ENCODE assay signal across 8 cellular contexts in genomic region chr10:74175510-74176379, GRCh38. TPM values are rescaled to one million over a fixed set of nuclear protein-coding genes. Genes with fewer than 3 reads are reported as not detected.
DNase-seq lines count a peak whose midpoint lies in the region; ATAC-seq and FAIRE-seq lines count a peak whose summit lies in the region.

No MANE protein-coding gene starts in this region.

- intact Hi-C loops in activated T-helper 2 cell treated with anti-CD3 and anti-CD28 coated beads, Interferon-gamma antibody, Interleukin-2, Interleukin-4, amounts not matched to agents 10 μg/mL and 5 μg/mL and 100 μg/mL, durations not matched to agents 14 hours and 24 hours and 36 hours (cut with micrococcal nuclease): loop anchor here (1.0 to 5.0 kb wide), 4 partner anchors 15 to 937 kb away; partner anchors contain the start of genes ADK, KAT6B and SAMD8

- peak overlapping the region; percentile 96 for H3K27ac Mint-ChIP-seq in T-helper 2 cell treated with Interferon-gamma antibody and Interleukin-4, amounts not matched to agents 5 μg/mL and 100 μg/mL, for 36 hours
- peak overlapping the region; percentile 97 for H3K27ac Mint-ChIP-seq in activated T-helper 2 cell treated with anti-CD3 and anti-CD28 coated beads, Interferon-gamma antibody, Interleukin-2, Interleukin-4, amounts not matched to agents 10 μg/mL and 5 μg/mL and 100 μg/mL, durations not matched to agents 14 hours and 24 hours and 36 hours
- H3K27ac Mint-ChIP-seq in immature natural killer cell: peak overlapping the region; percentile 85 to 95 (median 94)

- no peak for DNase-seq in T-helper 2 cell treated with Interferon-gamma antibody and Interleukin-4, amounts not matched to agents 5 μg/mL and 100 μg/mL, for 36 hours (ENCODE audit: low spot score)
- no peak for DNase-seq in T-helper 2 cell
- DNase-seq in activated T-helper 2 cell treated with anti-CD3 and anti-CD28 coated beads, Interferon-gamma antibody, Interleukin-2, Interleukin-4, amounts not matched to agents 10 μg/mL and 5 μg/mL and 100 μg/mL, durations not matched to agents 14 hours and 24 hours and 36 hours (ENCODE audit: low spot score): no peak
- no peak for DNase-seq in immature natural killer cell
- no peak for DNase-seq in substantia nigra (lab: John Stamatoyannopoulos, UW)
- no peak for DNase-seq in HTR-8/SVneo (ENCODE audit: insufficient read length, low spot score)
- no peak for DNase-seq in activated CD4-positive, CD25-positive, alpha-beta regulatory T cell (lab: John Stamatoyannopoulos, UW)

- ATAC-seq in HG02870 (IDR thresholded peaks at IDR 0.05; ENCODE audit: unreplicated experiment): no peak

- H3K9me3 Mint-ChIP-seq in T-helper 2 cell treated with Interferon-gamma antibody and Interleukin-4, amounts not matched to agents 5 μg/mL and 100 μg/mL, for 36 hours: no peaks in the 10 kb centered on the region
- H3K9me3 Mint-ChIP-seq in activated T-helper 2 cell treated with anti-CD3 and anti-CD28 coated beads, Interferon-gamma antibody, Interleukin-2, Interleukin-4, amounts not matched to agents 10 μg/mL and 5 μg/mL and 100 μg/mL, durations not matched to agents 14 hours and 24 hours and 36 hours: no peaks in the 10 kb centered on the region
- H3K9me3 Mint-ChIP-seq in immature natural killer cell: no peaks in the 10 kb centered on the region

- no peak for FAIRE-seq in HTR-8/SVneo (lab: Jason Lieb, UNC)

- peaks cover 30% of the 10 kb centered on the region for H3K4me1 Mint-ChIP-seq in T-helper 2 cell treated with Interferon-gamma antibody and Interleukin-4, amounts not matched to agents 5 μg/mL and 100 μg/mL, for 36 hours (ENCODE audit: low read depth)
- peaks cover 37% of the 10 kb centered on the region for H3K4me1 Mint-ChIP-seq in activated T-helper 2 cell treated with anti-CD3 and anti-CD28 coated beads, Interferon-gamma antibody, Interleukin-2, Interleukin-4, amounts not matched to agents 10 μg/mL and 5 μg/mL and 100 μg/mL, durations not matched to agents 14 hours and 24 hours and 36 hours (ENCODE audit: low read depth)
- H3K4me1 Mint-ChIP-seq in immature natural killer cell: peaks cover 15 to 27% of the 10 kb centered on the region in 2 donors

- H3K27me3 Mint-ChIP-seq in T-helper 2 cell treated with Interferon-gamma antibody and Interleukin-4, amounts not matched to agents 5 μg/mL and 100 μg/mL, for 36 hours (ENCODE audit: low read depth): no peaks in the 10 kb centered on the region
- no peaks in the 10 kb centered on the region for H3K27me3 Mint-ChIP-seq in activated T-helper 2 cell treated with anti-CD3 and anti-CD28 coated beads, Interferon-gamma antibody, Interleukin-2, Interleukin-4, amounts not matched to agents 10 μg/mL and 5 μg/mL and 100 μg/mL, durations not matched to agents 14 hours and 24 hours and 36 hours (ENCODE audit: low read depth)
- H3K27me3 Mint-ChIP-seq in immature natural killer cell (ENCODE audit: low read depth in 3 of 3): peaks cover 0 to 4% (median 1%) of the 10 kb centered on the region in 3 donors

- H3K27ac ChIP-seq in substantia nigra (ENCODE audit: low read depth, low read length, poor library complexity, severe bottlenecking): peak overlapping the region; percentile 86

- H3K4me3 Mint-ChIP-seq in T-helper 2 cell treated with Interferon-gamma antibody and Interleukin-4, amounts not matched to agents 5 μg/mL and 100 μg/mL, for 36 hours: peak overlapping the region; percentile 94
- peak overlapping the region; percentile 92 for H3K4me3 Mint-ChIP-seq in activated T-helper 2 cell treated with anti-CD3 and anti-CD28 coated beads, Interferon-gamma antibody, Interleukin-2, Interleukin-4, amounts not matched to agents 10 μg/mL and 5 μg/mL and 100 μg/mL, durations not matched to agents 14 hours and 24 hours and 36 hours (ENCODE audit: low read depth)
- peak overlapping the region; percentile 90 to 93 (median 93) for H3K4me3 Mint-ChIP-seq in immature natural killer cell

- H3K36me3 Mint-ChIP-seq in T-helper 2 cell treated with Interferon-gamma antibody and Interleukin-4, amounts not matched to agents 5 μg/mL and 100 μg/mL, for 36 hours (ENCODE audit: low read depth): no peaks in the 10 kb centered on the region
- peaks cover 13% of the 10 kb centered on the region for H3K36me3 Mint-ChIP-seq in activated T-helper 2 cell treated with anti-CD3 and anti-CD28 coated beads, Interferon-gamma antibody, Interleukin-2, Interleukin-4, amounts not matched to agents 10 μg/mL and 5 μg/mL and 100 μg/mL, durations not matched to agents 14 hours and 24 hours and 36 hours (ENCODE audit: low read depth)
- H3K36me3 Mint-ChIP-seq in immature natural killer cell: no peaks in the 10 kb centered on the region

RNA-seq across cellular contexts. Expression of gene ADK, which starts 24.7 kb away (rescaled TPM):
- 64.2 and 64.5 TPM in 2 replicates for total RNA-seq in activated T-helper 2 cell treated with anti-CD3 and anti-CD28 coated beads, Interferon-gamma antibody, Interleukin-2, Interleukin-4, amounts not matched to agents 10 μg/mL and 5 μg/mL and 100 μg/mL, durations not matched to agents 14 hours and 24 hours and 36 hours
- polyA plus RNA-seq in immature natural killer cell: 10 to 100 TPM; 26.9 to 36.7 (median 28.4) TPM

RNA-seq across cellular contexts. Expression of gene AP3M1, which starts 25.1 kb away (rescaled TPM):
- 46.0 and 46.9 TPM in 2 replicates for total RNA-seq in activated T-helper 2 cell treated with anti-CD3 and anti-CD28 coated beads, Interferon-gamma antibody, Interleukin-2, Interleukin-4, amounts not matched to agents 10 μg/mL and 5 μg/mL and 100 μg/mL, durations not matched to agents 14 hours and 24 hours and 36 hours
- polyA plus RNA-seq in immature natural killer cell: 10 to 100 TPM; 22.1 to 44.3 (median 39.8) TPM
